In genomic region chr2:230666885-230667712, GRCh38 we compare ENCODE assay signal across 9 cellular contexts. TPM values are rescaled to one million over a fixed set of nuclear protein-coding genes. Genes with fewer than 3 reads are reported as not detected.
DNase-seq lines count a peak whose midpoint lies in the region; ATAC-seq, FAIRE-seq and TF ChIP-seq lines count a peak whose summit lies in the region.
"Had no signal": no experiment of that assay in that cellular context is flagged by ENCODE, and none has a peak within 500 bp of the region (broad histone marks: within the 10 kb centered on the region; RNA-seq: fewer than 3 reads in every experiment).

No MANE protein-coding gene starts in this region.

- peak overlapping the region; percentile 59 for H3K27ac ChIP-seq in caudate nucleus (ENCODE audit: low read depth, low read length)
- H3K27ac ChIP-seq: uterus had no signal

- ATAC-seq in naive B cell (ENCODE audit: low read depth in 2 of 2), result peak; percentile 58 to 75
- ATAC-seq in HG03108 (IDR thresholded peaks at IDR 0.05; ENCODE audit: unreplicated experiment), result no peak

- no peak overlapping the region for H3K4me3 Mint-ChIP-seq in naive B cell

- peak overlapping the region; percentile 37; the same call in 1 of the 2 replicates for H3K4me3 ChIP-seq in GM12865 (ENCODE audit: low read depth, low read length)
- H3K4me3 ChIP-seq: uterus had no signal

- TF ChIP-seq POLR2A in H54 (IDR thresholded peaks at IDR 0.05; ENCODE audit: low read depth, low read length), result no peak

- H3K9me3 Mint-ChIP-seq in naive B cell, result no peaks in the 10 kb centered on the region

- no peaks in the 10 kb centered on the region for H3K36me3 Mint-ChIP-seq in naive B cell

- FAIRE-seq in H54 (lab: Jason Lieb, UNC), result no peak

- TF ChIP-seq CTCF in GM12865 (IDR thresholded peaks at IDR 0.05; ENCODE audit: insufficient read depth, low read depth, low read length, missing control alignments) (no peak), GM10266 (IDR thresholded peaks at IDR 0.05; ENCODE audit: control insufficient read depth, insufficient read depth, low read depth, missing control alignments) (no peak)

- H3K27me3 Mint-ChIP-seq in naive B cell, result no peaks in the 10 kb centered on the region

- peak overlapping the region in 5 of 6 donors; percentile 13 to 72 (median 65) for H3K27ac Mint-ChIP-seq in naive B cell

- DNase-seq in GM12865 (ENCODE audit: low read depth) (peak; percentile 72), NCI-H82 treated with DMSO at 0.1 percent for 48 hours (lab: John Stamatoyannopoulos, UW; ENCODE audit: unreplicated experiment) (peak; percentile 18), caudate nucleus (lab: John Stamatoyannopoulos, UW) (peak in 2 of 61 donors; percentile 5 to 9), naive B cell (no peak), GM10266 (ENCODE audit: extremely low spot score) (no peak), NCI-H187 (lab: John Stamatoyannopoulos, UW) (no peak), H54 (ENCODE audit: insufficient read length, low spot score) (no peak)
- DNase-seq: uterus had no signal

- peaks cover 49 to 69% (median 58%) of the 10 kb centered on the region in 3 donors for H3K4me1 Mint-ChIP-seq in naive B cell

RNA-seq across cellular contexts. Expression of gene CAB39, which starts 45.5 kb away (rescaled TPM):
- 10 to 100 TPM; 28.6 to 53.0 (median 43.6) TPM for polyA plus RNA-seq in naive B cell (ENCODE audit: low read depth in 6 of 6)

Comparison
In these comparisons a context has a peak if more than half of its experiments do, and no peak if none do; other contexts are left out.
1. DNase-seq: peak in GM12865 (single experiment) and NCI-H82 treated with DMSO at 0.1 percent for 48 hours (single experiment); none in naive B cell (single experiment), GM10266 (single experiment), NCI-H187 (0 of 2) and H54 (single experiment).